1 cellular context compared by ENCODE assay signal in the genomic region with DNA sequence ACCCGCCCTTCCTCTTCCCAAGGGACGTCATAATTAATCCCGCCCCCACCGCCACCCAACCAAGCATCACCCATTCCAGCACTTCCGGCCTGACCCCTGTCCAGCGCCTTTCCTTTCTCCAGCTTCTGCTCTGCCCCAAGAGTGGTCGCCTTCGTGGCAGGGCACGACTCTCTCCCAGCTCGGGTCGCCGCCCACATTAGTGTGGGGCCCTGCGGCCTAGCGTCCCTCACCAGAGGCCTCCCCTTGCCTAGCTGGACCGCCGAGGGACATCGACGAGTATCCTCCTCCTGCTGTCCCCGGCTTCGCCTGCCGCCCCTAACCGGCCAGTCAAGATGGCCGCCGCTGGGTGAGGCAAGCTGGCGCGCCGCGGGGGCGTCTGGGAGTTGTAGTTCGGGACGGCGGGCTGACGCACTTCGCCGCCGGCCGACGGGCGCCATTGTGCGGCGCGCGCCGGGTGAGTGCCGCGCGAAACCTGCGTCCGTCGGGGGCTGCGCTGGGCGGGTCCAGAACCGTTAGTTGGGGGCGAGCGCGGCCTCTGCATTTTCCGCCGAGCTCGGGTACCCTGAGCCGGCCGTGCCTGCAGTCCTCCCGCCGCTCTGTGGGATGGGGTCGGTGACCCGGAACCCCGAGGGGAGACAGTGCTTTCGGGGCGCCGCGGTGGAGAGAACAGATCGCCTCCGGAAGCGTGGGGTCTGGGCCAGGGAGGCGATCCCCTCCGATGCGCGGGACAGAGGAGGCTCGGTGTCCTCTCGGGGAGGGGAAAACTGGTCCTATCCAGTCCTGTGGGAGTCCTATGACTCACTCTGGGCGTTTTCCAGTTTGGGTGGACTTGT.
TF ChIP-seq lines count a peak whose summit lies in the region.

A gene (plus strand): TSS at position 73 of the 833 bp plus-strand sequence. CDS start 905 bp downstream, outside the sequence.

TF ChIP-seq in Ishikawa, 13 proteins besides CTCF, POLR2A, EP300 and RAD21 (continued from another document):
- TF ChIP-seq TAF1 (IDR thresholded peaks at IDR 0.05; ENCODE audit: low read depth) = peak; percentile 80
- peak; percentile 20; the same call in 1 of the 2 replicates for TF ChIP-seq TEAD4 (IDR thresholded peaks at IDR 0.05)
- TF ChIP-seq, protein P1, sequence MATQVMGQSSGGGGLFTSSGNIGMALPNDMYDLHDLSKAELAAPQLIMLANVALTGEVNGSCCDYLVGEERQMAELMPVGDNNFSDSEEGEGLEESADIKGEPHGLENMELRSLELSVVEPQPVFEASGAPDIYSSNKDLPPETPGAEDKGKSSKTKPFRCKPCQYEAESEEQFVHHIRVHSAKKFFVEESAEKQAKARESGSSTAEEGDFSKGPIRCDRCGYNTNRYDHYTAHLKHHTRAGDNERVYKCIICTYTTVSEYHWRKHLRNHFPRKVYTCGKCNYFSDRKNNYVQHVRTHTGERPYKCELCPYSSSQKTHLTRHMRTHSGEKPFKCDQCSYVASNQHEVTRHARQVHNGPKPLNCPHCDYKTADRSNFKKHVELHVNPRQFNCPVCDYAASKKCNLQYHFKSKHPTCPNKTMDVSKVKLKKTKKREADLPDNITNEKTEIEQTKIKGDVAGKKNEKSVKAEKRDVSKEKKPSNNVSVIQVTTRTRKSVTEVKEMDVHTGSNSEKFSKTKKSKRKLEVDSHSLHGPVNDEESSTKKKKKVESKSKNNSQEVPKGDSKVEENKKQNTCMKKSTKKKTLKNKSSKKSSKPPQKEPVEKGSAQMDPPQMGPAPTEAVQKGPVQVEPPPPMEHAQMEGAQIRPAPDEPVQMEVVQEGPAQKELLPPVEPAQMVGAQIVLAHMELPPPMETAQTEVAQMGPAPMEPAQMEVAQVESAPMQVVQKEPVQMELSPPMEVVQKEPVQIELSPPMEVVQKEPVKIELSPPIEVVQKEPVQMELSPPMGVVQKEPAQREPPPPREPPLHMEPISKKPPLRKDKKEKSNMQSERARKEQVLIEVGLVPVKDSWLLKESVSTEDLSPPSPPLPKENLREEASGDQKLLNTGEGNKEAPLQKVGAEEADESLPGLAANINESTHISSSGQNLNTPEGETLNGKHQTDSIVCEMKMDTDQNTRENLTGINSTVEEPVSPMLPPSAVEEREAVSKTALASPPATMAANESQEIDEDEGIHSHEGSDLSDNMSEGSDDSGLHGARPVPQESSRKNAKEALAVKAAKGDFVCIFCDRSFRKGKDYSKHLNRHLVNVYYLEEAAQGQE (IDR thresholded peaks at IDR 0.05; ENCODE audit: low read depth) = peak; percentile 39
- TF ChIP-seq ZBTB7A (IDR thresholded peaks at IDR 0.05; ENCODE audit: low read depth) = no peak
